ENCODE assay signal across 14 cellular contexts in the genomic region with DNA sequence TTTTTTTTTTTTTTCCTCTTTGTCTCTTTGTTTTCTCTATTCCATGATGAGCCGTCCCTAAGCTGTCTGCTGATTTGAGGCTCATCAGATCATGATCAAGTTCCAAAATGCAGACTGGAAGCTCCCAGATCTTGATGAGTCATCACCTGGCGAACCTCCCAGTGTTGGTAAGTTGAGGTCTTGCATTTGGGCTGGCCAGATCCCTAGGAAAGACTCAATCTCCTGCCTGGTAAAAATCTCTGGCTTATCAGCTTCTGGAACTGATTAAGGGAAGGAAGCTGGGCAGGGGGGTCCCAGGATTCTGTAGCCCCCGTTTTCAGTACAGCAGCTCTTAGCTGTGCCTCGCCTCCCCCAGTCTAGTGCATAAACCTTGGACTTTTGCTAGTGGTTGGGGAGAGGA.
DNase-seq lines count a peak whose midpoint lies in the region; ATAC-seq and TF ChIP-seq lines count a peak whose summit lies in the region.
"Had no signal": no experiment of that assay in that cellular context is flagged by ENCODE, and none has a peak within 500 bp of the region (broad histone marks: within the 10 kb centered on the region; RNA-seq: fewer than 3 reads in every experiment).

No MANE protein-coding gene starts in this region.

- H3K9me3 ChIP-seq in BE2C (no peaks in the 10 kb centered on the region), HEK293 (ENCODE audit: control insufficient read depth, insufficient read depth, low read depth, low read length) (no peaks in the 10 kb centered on the region), hepatocyte (ENCODE audit: low read depth) (no peaks in the 10 kb centered on the region), upper lobe of left lung (peaks cover 0 to 13% (median 5%) of the 10 kb centered on the region in 4 donors)

- peaks cover 7% of the 10 kb centered on the region for H3K4me1 ChIP-seq in BE2C
- H3K4me1 ChIP-seq in HEK293 (ENCODE audit: control insufficient read depth, insufficient read depth, low read length) = no peaks in the 10 kb centered on the region
- H3K4me1 ChIP-seq in hepatocyte (ENCODE audit: insufficient read depth) = no peaks in the 10 kb centered on the region
- no peaks in the 10 kb centered on the region for H3K4me1 ChIP-seq in upper lobe of left lung
- H3K4me1 ChIP-seq: left lung had no signal

- peaks cover 9% of the 10 kb centered on the region for H3K36me3 Mint-ChIP-seq in WTC11

- no peak overlapping the region for H3K4me3 Mint-ChIP-seq in WTC11

- no peak for ATAC-seq in WTC11
- no peak for ATAC-seq in upper lobe of left lung (ENCODE audit: low FRiP score in 2 of 2)
- no peak for ATAC-seq in HG03520 (IDR thresholded peaks at IDR 0.05; ENCODE audit: unreplicated experiment)
- ATAC-seq: left lung had no signal

- H3K9me2 ChIP-seq in hepatocyte (replicated peaks; ENCODE audit: insufficient read depth) = no peaks in the 10 kb centered on the region

- TF ChIP-seq POLR2A in upper lobe of left lung (IDR thresholded peaks at IDR 0.05) = no peak

- WGBS in hepatocyte (ENCODE audit: low lambda C conversion rate, missing lambda C conversion rate) = 50% methylated on average over 4 of the region's 4 CpGs
- 48 to 70% methylated on average over 3 to 4 of the region's 4 CpGs for WGBS in upper lobe of left lung, 2 donors

- CTCF ChIA-PET in HEK293 (lab: Yijun Ruan, JAX) = no interaction called here
- CTCF ChIA-PET in WTC11 (lab: Charles Lee) = interaction anchor here (0.7 to 3.7 kb wide), 4 partner anchors 16 to 56 kb away, joined by 3 to 13 read pairs (median 4); no protein-coding TSS in a partner anchor

- peaks cover 8% of the 10 kb centered on the region for H3K27me3 Mint-ChIP-seq in WTC11 (ENCODE audit: low read depth)

- no peak overlapping the region for H2AFZ ChIP-seq in hepatocyte
- H2AFZ ChIP-seq: PC-9 had no signal

- no peaks in the 10 kb centered on the region for H3K36me3 ChIP-seq in BE2C
- no peaks in the 10 kb centered on the region for H3K36me3 ChIP-seq in HEK293 (ENCODE audit: control insufficient read depth in 2 of 2, insufficient read depth in 1 of 2, low read length in 2 of 2)
- H3K36me3 ChIP-seq in hepatocyte (replicated peaks; ENCODE audit: insufficient read depth, low read depth) = no peaks in the 10 kb centered on the region
- H3K36me3 ChIP-seq in upper lobe of left lung = no peaks in the 10 kb centered on the region
- H3K36me3 ChIP-seq: left lung had no signal

- H4K20me1 ChIP-seq in hepatocyte (ENCODE audit: insufficient read depth, poor library complexity, severe bottlenecking) = no peaks in the 10 kb centered on the region

- H3K27me3 ChIP-seq in BE2C (no peaks in the 10 kb centered on the region), hepatocyte (peaks cover 6% of the 10 kb centered on the region), upper lobe of left lung (peaks cover 0 to 7% (median 3%) of the 10 kb centered on the region in 4 donors)

- no peak overlapping the region for H3K4me3 ChIP-seq in BE2C (ENCODE audit: low read depth, low read length)
- H3K4me3 ChIP-seq in HEK293 (ENCODE audit: low read depth, low read length) = no peak overlapping the region
- no peak overlapping the region for H3K4me3 ChIP-seq in hepatocyte
- no peak overlapping the region for H3K4me3 ChIP-seq in upper lobe of left lung
- H3K4me3 ChIP-seq: left lung, PC-9 had no signal

- DNase-seq in BE2C (peak; percentile 75), WTC11 (ENCODE audit: low spot score) (no peak), hepatocyte (ENCODE audit: low spot score) (peak; percentile 37), upper lobe of left lung (no peak), mucosa of gallbladder (ENCODE audit: low spot score) (no peak), ecto neural progenitor cell (ENCODE audit: low spot score) (no peak)
- DNase-seq: activated effector memory CD4-positive, alpha-beta T cell treated with Interleukin-2 at 50 U/mL for 16 hours; KBM-7; left lung had no signal

- peaks cover 25% of the 10 kb centered on the region for H3K4me1 Mint-ChIP-seq in WTC11

- TF ChIP-seq EP300 in upper lobe of left lung (IDR thresholded peaks at IDR 0.05) = no peak

- H3K27ac Mint-ChIP-seq in WTC11 = 0 out of 2 replicates have a peak overlapping the region, but pooled peaks have one; percentile 68
- H3K27ac Mint-ChIP-seq: progenitor cell of endocrine pancreas had no signal

- no peaks in the 10 kb centered on the region for H3K79me2 ChIP-seq in hepatocyte

- H3K27ac ChIP-seq in HEK293 (ENCODE audit: extremely low read depth, low read depth, low read length) (no peak overlapping the region), hepatocyte (no peak overlapping the region), upper lobe of left lung (no peak overlapping the region)
- H3K27ac ChIP-seq: left lung, PC-9, VCaP had no signal

- POLR2A ChIA-PET in HEK293 (lab: Yijun Ruan, JAX) = no interaction called here
- POLR2A ChIA-PET in WTC11 (lab: Charles Lee) = no interaction called here

- no peak for TF ChIP-seq CTCF in BE2C (IDR thresholded peaks at IDR 0.05; ENCODE audit: low read depth, low read length)
- TF ChIP-seq CTCF in HEK293 (tag by site-specific recombination; IDR thresholded peaks at IDR 0.05) = no peak
- no peak for TF ChIP-seq CTCF in WTC11 (IDR thresholded peaks at IDR 0.05)
- no peak for TF ChIP-seq CTCF in hepatocyte (IDR thresholded peaks at IDR 0.05; ENCODE audit: poor library complexity)
- TF ChIP-seq CTCF in upper lobe of left lung (IDR thresholded peaks at IDR 0.05) = no peak

- no peak overlapping the region for H3K4me2 ChIP-seq in hepatocyte
- H3K4me2 ChIP-seq: PC-9 had no signal

- H3K9me3 Mint-ChIP-seq in WTC11 = peaks cover 10% of the 10 kb centered on the region

TF ChIP-seq in HEK293, 187 proteins besides CTCF, POLR2A, EP300 and RAD21 (continues in another document):
- TF ChIP-seq ZNF600 (tag by site-specific recombination; IDR thresholded peaks at IDR 0.05) (peak; percentile 54), ZEB2 (tag by site-specific recombination; IDR thresholded peaks at IDR 0.05) (0 out of 2 replicates have a peak, but pooled peaks have one; percentile 20), ZNF10 (tag by site-specific recombination; IDR thresholded peaks at IDR 0.05) (0 out of 2 replicates have a peak, but pooled peaks have one; percentile 24), IKZF3 (tag by site-specific recombination; IDR thresholded peaks at IDR 0.05) (no peak), ZBTB48 (tag by site-specific recombination; IDR thresholded peaks at IDR 0.05) (peak; percentile 43; the same call in 1 of the 2 replicates)

TF ChIP-seq in WTC11, 78 proteins besides CTCF, POLR2A, EP300 and RAD21 (continues in another document):
- no peak for TF ChIP-seq NR1H2 (CRISPR knock-in tag; IDR thresholded peaks at IDR 0.05)
- no peak for TF ChIP-seq ZNF232 (CRISPR knock-in tag; IDR thresholded peaks at IDR 0.05)
- TF ChIP-seq OVOL2 (CRISPR knock-in tag; IDR thresholded peaks at IDR 0.05; ENCODE audit: borderline replicate concordance) = no peak
- no peak for TF ChIP-seq ZNF423 (CRISPR knock-in tag; IDR thresholded peaks at IDR 0.05)
- no peak for TF ChIP-seq ZNF121 (CRISPR knock-in tag; IDR thresholded peaks at IDR 0.05)
- TF ChIP-seq HMGA2 (CRISPR knock-in tag; IDR thresholded peaks at IDR 0.05) = no peak
- TF ChIP-seq, protein P1, sequence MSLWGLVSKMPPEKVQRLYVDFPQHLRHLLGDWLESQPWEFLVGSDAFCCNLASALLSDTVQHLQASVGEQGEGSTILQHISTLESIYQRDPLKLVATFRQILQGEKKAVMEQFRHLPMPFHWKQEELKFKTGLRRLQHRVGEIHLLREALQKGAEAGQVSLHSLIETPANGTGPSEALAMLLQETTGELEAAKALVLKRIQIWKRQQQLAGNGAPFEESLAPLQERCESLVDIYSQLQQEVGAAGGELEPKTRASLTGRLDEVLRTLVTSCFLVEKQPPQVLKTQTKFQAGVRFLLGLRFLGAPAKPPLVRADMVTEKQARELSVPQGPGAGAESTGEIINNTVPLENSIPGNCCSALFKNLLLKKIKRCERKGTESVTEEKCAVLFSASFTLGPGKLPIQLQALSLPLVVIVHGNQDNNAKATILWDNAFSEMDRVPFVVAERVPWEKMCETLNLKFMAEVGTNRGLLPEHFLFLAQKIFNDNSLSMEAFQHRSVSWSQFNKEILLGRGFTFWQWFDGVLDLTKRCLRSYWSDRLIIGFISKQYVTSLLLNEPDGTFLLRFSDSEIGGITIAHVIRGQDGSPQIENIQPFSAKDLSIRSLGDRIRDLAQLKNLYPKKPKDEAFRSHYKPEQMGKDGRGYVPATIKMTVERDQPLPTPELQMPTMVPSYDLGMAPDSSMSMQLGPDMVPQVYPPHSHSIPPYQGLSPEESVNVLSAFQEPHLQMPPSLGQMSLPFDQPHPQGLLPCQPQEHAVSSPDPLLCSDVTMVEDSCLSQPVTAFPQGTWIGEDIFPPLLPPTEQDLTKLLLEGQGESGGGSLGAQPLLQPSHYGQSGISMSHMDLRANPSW (CRISPR knock-in tag; conservative IDR thresholded peaks at IDR 0.05; ENCODE audit: low read depth) = no peak
- TF ChIP-seq, protein P2, sequence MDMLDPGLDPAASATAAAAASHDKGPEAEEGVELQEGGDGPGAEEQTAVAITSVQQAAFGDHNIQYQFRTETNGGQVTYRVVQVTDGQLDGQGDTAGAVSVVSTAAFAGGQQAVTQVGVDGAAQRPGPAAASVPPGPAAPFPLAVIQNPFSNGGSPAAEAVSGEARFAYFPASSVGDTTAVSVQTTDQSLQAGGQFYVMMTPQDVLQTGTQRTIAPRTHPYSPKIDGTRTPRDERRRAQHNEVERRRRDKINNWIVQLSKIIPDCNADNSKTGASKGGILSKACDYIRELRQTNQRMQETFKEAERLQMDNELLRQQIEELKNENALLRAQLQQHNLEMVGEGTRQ (CRISPR knock-in tag; IDR thresholded peaks at IDR 0.05) = no peak
- no peak for TF ChIP-seq FOXK1 (CRISPR knock-in tag; IDR thresholded peaks at IDR 0.05)
- no peak for TF ChIP-seq IRF2 (CRISPR knock-in tag; IDR thresholded peaks at IDR 0.05; ENCODE audit: borderline replicate concordance, low read depth)
- TF ChIP-seq, protein P3, sequence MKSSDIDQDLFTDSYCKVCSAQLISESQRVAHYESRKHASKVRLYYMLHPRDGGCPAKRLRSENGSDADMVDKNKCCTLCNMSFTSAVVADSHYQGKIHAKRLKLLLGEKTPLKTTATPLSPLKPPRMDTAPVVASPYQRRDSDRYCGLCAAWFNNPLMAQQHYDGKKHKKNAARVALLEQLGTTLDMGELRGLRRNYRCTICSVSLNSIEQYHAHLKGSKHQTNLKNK (CRISPR knock-in tag; IDR thresholded peaks at IDR 0.05) = no peak

Comparison
In these comparisons a context has a peak if more than half of its experiments do, and no peak if none do; other contexts are left out.
1. DNase-seq: peak in BE2C (single experiment) and hepatocyte (single experiment); none in WTC11 (single experiment), upper lobe of left lung (0 of 2), mucosa of gallbladder (single experiment) and ecto neural progenitor cell (single experiment).